ENCODE assay signal across 34 cellular contexts in the genomic region with DNA sequence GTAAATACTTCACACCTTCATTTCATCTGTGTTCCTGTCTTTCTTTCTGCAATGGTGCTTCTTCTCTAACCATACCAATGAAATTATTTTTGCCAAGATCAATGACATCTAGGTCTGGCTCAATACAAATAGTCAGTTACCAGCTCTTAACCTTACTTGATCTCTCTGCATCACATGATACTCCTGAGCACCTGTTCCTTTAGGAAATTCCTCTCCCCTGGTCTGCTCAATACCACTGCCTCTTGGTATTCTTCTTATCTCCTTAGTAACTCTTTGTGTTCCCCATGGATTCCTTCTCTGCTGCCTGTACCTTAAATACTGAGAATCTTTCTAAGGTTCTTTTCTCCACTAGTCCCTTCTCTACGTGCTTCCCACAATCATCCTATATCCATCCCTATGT.
"Had no signal": no experiment of that assay in that cellular context is flagged by ENCODE, and none has a peak within 500 bp of the region (broad histone marks: within the 10 kb centered on the region; RNA-seq: fewer than 3 reads in every experiment).

No MANE protein-coding gene starts in this region.

- DNase-seq: Karpas-422, Kasumi-1, KBM-7, KG1, MG63, MM.1S, MV-4-11, NCI-H1048, NCI-H1092, NCI-H1092 treated with DMSO at 0.1 percent for 48 hours, NCI-H1105, NCI-H1105 treated with DMSO at 0.1 percent for 48 hours, NCI-H1417, NCI-H1417 treated with DMSO at 0.1 percent for 48 hours, NCI-H1436, NCI-H1436 treated with DMSO at 0.1 percent for 48 hours, NCI-H146, NCI-H1694, NCI-H1694 treated with DMSO at 0.1 percent for 48 hours, NCI-H187, NCI-H187 treated with DMSO at 0.1 percent for 48 hours, NCI-H1930, NCI-H2029 treated with DMSO at 0.1 percent for 48 hours, NCI-H2081, NCI-H2081 treated with DMSO at 0.1 percent for 48 hours, NCI-H2107, NCI-H2171, NCI-H2171 treated with DMSO at 0.1 percent for 48 hours, NCI-H226, NCI-H345, NCI-H446, NCI-H446 treated with DMSO at 0.1 percent for 48 hours, NCI-H510A had no signal

- H3K27me3 ChIP-seq: MG63 had no signal

- H3K36me3 ChIP-seq: MG63 had no signal

- H3K9me3 ChIP-seq: MG63 had no signal

- H3K9ac ChIP-seq: KMS-11 had no signal

- H3K4me3 ChIP-seq: MG63 had no signal

- H3K27ac ChIP-seq: KMS-11 had no signal

- H3K4me2 ChIP-seq: KMS-11 had no signal
